ENCODE assay signal across 23 cellular contexts in the genomic region with DNA sequence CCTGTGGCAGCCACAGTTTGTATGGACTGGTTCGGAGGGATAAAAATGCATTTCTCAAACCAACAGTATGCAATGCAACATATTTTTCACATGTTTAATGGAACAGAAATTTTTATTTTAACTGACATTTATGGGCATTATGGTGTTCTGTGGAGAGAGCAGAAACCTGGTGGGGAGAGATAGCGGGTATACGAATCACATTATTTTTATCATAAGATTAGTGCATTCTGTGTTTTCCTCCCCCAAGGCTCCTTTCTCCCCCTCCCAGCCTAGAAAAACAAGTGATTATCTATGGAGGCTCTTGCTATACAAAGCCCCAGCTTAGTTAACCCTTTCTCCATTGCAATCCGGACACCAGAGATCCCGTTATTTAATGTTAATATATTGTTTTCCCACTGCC.
A peak's percentile ranks its signal among the peaks of the same experiment; 100 is the strongest.
DNase-seq lines count a peak whose midpoint lies in the region; ATAC-seq and TF ChIP-seq lines count a peak whose summit lies in the region.
"Had no signal": no experiment of that assay in that cellular context is flagged by ENCODE, and none has a peak within 500 bp of the region (broad histone marks: within the 10 kb centered on the region; RNA-seq: fewer than 3 reads in every experiment).

No MANE protein-coding gene starts in this region.

- H3K4me2 ChIP-seq in GM23338 (no peak overlapping the region), OCI-LY7 (ENCODE audit: low read length) (no peak overlapping the region)
- H3K4me2 ChIP-seq: BLaER1 had no signal

- CTCF ChIA-PET in OCI-LY7 (lab: Charles Lee; ENCODE audit: unreplicated experiment), result no interaction called here

- TF ChIP-seq CTCF in GM23338 (conservative IDR thresholded peaks at IDR 0.05; ENCODE audit: low read depth in 2 of 2), result no peak
- no peak for TF ChIP-seq CTCF in VCaP (conservative IDR thresholded peaks at IDR 0.05)
- no peak for TF ChIP-seq CTCF in OCI-LY7 (conservative IDR thresholded peaks at IDR 0.05; ENCODE audit: low read length)

- no peaks in the 10 kb centered on the region for H3K9me3 ChIP-seq in OCI-LY7 (ENCODE audit: low read length)
- H3K9me3 ChIP-seq: BE2C, BLaER1 had no signal

- H4K20me1 ChIP-seq in GM23338 (replicated peaks; ENCODE audit: insufficient read depth) (no peaks in the 10 kb centered on the region), OCI-LY7 (ENCODE audit: insufficient read depth, low read length) (no peaks in the 10 kb centered on the region)
- H4K20me1 ChIP-seq: BLaER1 had no signal

- H2AFZ ChIP-seq in GM23338 (peak overlapping the region; percentile 47; the same call in 1 of the 2 replicates), OCI-LY7 (ENCODE audit: low read length) (no peak overlapping the region)

- no TSS peak for BruUV-seq in OCI-LY7 (replicated peaks; lab: Mats Ljungman, UMichigan)

- no peaks in the 10 kb centered on the region for H3F3A ChIP-seq in GM23338 (replicated peaks; ENCODE audit: low read depth)

- intact Hi-C loops in OCI-LY7 (cut with micrococcal nuclease; ENCODE audit: unreplicated experiment), result no loop called here

- no peaks in the 10 kb centered on the region for H3K27me3 ChIP-seq in GM23338 (ENCODE audit: insufficient read depth)
- H3K27me3 ChIP-seq: BE2C, BLaER1 had no signal

- DNase-seq in NCI-H748 (lab: John Stamatoyannopoulos, UW; ENCODE audit: unreplicated experiment) (peak; percentile 37), NCI-H748 treated with DMSO at 0.1 percent for 48 hours (lab: John Stamatoyannopoulos, UW) (no peak), GM23338 (ENCODE audit: low spot score) (no peak), OCI-LY7 (ENCODE audit: low spot score) (no peak), mesenteric fat pad (ENCODE audit: low spot score) (no peak)
- DNase-seq: 8988T; ACHN; BE2C; C1 segment of cervical spinal cord; CD4-positive, alpha-beta memory T cell; CD4-positive, CD25-positive, alpha-beta regulatory T cell; CD8-positive, alpha-beta memory T cell; COR-L47; DMS 273 treated with DMSO at 0.1 percent for 48 hours; DMS153; DMS79; DND-41; EL; GDM1 had no signal

- H3K4me1 ChIP-seq in GM23338 (ENCODE audit: insufficient read depth), result no peaks in the 10 kb centered on the region
- H3K4me1 ChIP-seq in OCI-LY7 (ENCODE audit: insufficient read depth, low read length, poor library complexity, severe bottlenecking), result no peaks in the 10 kb centered on the region
- H3K4me1 ChIP-seq: BE2C, BLaER1 had no signal

- no peaks in the 10 kb centered on the region for H3K36me3 Mint-ChIP-seq in GM23338 (ENCODE audit: low read depth)
- H3K36me3 Mint-ChIP-seq: CD14-positive monocyte; CD4-positive, alpha-beta memory T cell; CD4-positive, CD25-positive, alpha-beta regulatory T cell had no signal

- no peaks in the 10 kb centered on the region for H3K79me2 ChIP-seq in GM23338 (replicated peaks; ENCODE audit: insufficient read depth)
- no peaks in the 10 kb centered on the region for H3K79me2 ChIP-seq in OCI-LY7 (ENCODE audit: insufficient read depth, low read depth, low read length)

- H3K9me2 ChIP-seq in GM23338 (ENCODE audit: insufficient read depth) (no peaks in the 10 kb centered on the region), OCI-LY7 (ENCODE audit: insufficient read depth, low read length) (no peaks in the 10 kb centered on the region)

- H3K4me3 ChIP-seq in GM23338 (no peak overlapping the region), OCI-LY7 (ENCODE audit: low read depth, low read length, poor library complexity, severe bottlenecking) (no peak overlapping the region)
- H3K4me3 ChIP-seq: BLaER1, GM12878 had no signal

- H3K4me3 Mint-ChIP-seq in GM23338, result no peak overlapping the region
- H3K4me3 Mint-ChIP-seq: CD14-positive monocyte; CD4-positive, alpha-beta memory T cell; CD4-positive, CD25-positive, alpha-beta regulatory T cell; CD8-positive, alpha-beta memory T cell had no signal

- peaks cover 2% of the 10 kb centered on the region for H3K27me3 Mint-ChIP-seq in GM23338 (ENCODE audit: insufficient read depth, low read depth, poor library complexity)
- H3K27me3 Mint-ChIP-seq: CD4-positive, alpha-beta memory T cell; CD4-positive, CD25-positive, alpha-beta regulatory T cell; CD8-positive, alpha-beta memory T cell had no signal

- no peaks in the 10 kb centered on the region for H3K4me1 Mint-ChIP-seq in GM23338
- H3K4me1 Mint-ChIP-seq: CD14-positive monocyte; CD4-positive, alpha-beta memory T cell; CD4-positive, CD25-positive, alpha-beta regulatory T cell; CD8-positive, alpha-beta memory T cell had no signal

- ATAC-seq in GM23338, result no peak
- ATAC-seq: GM12878 had no signal

- no peaks in the 10 kb centered on the region for H3K9me3 Mint-ChIP-seq in GM23338

- POLR2A ChIA-PET in OCI-LY7 (lab: Charles Lee), result no interaction called here

- H3K36me3 ChIP-seq in GM23338 (ENCODE audit: insufficient read depth) (no peaks in the 10 kb centered on the region), OCI-LY7 (ENCODE audit: insufficient read depth, low read length) (no peaks in the 10 kb centered on the region)
- H3K36me3 ChIP-seq: BE2C, BLaER1 had no signal

- no peak overlapping the region for H3K27ac Mint-ChIP-seq in GM23338
- H3K27ac Mint-ChIP-seq: CD14-positive monocyte; CD4-positive, alpha-beta memory T cell; CD4-positive, CD25-positive, alpha-beta regulatory T cell; CD8-positive, alpha-beta memory T cell had no signal

- H3K27ac ChIP-seq in GM23338 (ENCODE audit: low read depth) (no peak overlapping the region), VCaP (peak overlapping the region; percentile 71), OCI-LY7 (ENCODE audit: low read depth, low read length, poor library complexity, severe bottlenecking) (no peak overlapping the region)
- H3K27ac ChIP-seq: BLaER1 had no signal

TF ChIP-seq in GM23338, 12 proteins besides CTCF, POLR2A, EP300 and RAD21 (continues in another document):
- TF ChIP-seq CREB1 (CRISPR knock-in tag; IDR thresholded peaks at IDR 0.05; ENCODE audit: low read depth) (no peak), ZNF331 (CRISPR knock-in tag; IDR thresholded peaks at IDR 0.05; ENCODE audit: low read depth) (no peak), NANOG (IDR thresholded peaks at IDR 0.05; ENCODE audit: borderline replicate concordance) (no peak)
- TF ChIP-seq, protein P1, sequence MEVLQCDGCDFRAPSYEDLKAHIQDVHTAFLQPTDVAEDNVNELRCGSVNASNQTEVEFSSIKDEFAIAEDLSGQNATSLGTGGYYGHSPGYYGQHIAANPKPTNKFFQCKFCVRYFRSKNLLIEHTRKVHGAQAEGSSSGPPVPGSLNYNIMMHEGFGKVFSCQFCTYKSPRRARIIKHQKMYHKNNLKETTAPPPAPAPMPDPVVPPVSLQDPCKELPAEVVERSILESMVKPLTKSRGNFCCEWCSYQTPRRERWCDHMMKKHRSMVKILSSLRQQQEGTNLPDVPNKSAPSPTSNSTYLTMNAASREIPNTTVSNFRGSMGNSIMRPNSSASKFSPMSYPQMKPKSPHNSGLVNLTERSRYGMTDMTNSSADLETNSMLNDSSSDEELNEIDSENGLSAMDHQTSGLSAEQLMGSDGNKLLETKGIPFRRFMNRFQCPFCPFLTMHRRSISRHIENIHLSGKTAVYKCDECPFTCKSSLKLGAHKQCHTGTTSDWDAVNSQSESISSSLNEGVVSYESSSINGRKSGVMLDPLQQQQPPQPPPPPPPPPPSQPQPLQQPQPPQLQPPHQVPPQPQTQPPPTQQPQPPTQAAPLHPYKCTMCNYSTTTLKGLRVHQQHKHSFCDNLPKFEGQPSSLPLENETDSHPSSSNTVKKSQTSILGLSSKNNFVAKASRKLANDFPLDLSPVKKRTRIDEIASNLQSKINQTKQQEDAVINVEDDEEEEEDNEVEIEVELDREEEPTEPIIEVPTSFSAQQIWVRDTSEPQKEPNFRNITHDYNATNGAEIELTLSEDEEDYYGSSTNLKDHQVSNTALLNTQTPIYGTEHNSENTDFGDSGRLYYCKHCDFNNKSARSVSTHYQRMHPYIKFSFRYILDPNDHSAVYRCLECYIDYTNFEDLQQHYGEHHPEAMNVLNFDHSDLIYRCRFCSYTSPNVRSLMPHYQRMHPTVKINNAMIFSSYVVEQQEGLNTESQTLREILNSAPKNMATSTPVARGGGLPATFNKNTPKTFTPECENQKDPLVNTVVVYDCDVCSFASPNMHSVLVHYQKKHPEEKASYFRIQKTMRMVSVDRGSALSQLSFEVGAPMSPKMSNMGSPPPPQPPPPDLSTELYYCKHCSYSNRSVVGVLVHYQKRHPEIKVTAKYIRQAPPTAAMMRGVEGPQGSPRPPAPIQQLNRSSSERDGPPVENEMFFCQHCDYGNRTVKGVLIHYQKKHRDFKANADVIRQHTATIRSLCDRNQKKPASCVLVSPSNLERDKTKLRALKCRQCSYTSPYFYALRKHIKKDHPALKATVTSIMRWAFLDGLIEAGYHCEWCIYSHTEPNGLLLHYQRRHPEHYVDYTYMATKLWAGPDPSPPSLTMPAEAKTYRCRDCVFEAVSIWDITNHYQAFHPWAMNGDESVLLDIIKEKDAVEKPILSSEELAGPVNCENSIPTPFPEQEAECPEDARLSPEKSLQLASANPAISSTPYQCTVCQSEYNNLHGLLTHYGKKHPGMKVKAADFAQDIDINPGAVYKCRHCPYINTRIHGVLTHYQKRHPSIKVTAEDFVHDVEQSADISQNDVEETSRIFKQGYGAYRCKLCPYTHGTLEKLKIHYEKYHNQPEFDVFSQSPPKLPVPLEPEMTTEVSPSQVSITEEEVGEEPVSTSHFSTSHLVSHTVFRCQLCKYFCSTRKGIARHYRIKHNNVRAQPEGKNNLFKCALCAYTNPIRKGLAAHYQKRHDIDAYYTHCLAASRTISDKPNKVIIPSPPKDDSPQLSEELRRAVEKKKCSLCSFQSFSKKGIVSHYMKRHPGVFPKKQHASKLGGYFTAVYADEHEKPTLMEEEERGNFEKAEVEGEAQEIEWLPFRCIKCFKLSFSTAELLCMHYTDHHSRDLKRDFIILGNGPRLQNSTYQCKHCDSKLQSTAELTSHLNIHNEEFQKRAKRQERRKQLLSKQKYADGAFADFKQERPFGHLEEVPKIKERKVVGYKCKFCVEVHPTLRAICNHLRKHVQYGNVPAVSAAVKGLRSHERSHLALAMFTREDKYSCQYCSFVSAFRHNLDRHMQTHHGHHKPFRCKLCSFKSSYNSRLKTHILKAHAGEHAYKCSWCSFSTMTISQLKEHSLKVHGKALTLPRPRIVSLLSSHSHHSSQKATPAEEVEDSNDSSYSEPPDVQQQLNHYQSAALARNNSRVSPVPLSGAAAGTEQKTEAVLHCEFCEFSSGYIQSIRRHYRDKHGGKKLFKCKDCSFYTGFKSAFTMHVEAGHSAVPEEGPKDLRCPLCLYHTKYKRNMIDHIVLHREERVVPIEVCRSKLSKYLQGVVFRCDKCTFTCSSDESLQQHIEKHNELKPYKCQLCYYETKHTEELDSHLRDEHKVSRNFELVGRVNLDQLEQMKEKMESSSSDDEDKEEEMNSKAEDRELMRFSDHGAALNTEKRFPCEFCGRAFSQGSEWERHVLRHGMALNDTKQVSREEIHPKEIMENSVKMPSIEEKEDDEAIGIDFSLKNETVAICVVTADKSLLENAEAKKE (CRISPR knock-in tag; IDR thresholded peaks at IDR 0.05), result no peak
